Comparison of ENCODE assay signal across 30 cellular contexts in genomic region chr2:48998449-48998848, GRCh38.
"Had no signal": no experiment of that assay in that cellular context is flagged by ENCODE, and none has a peak within 500 bp of the region (broad histone marks: within the 10 kb centered on the region; RNA-seq: fewer than 3 reads in every experiment).

No MANE protein-coding gene starts in this region.

- ATAC-seq: naive thymus-derived CD8-positive, alpha-beta T cell; natural killer cell treated with Interleukin-12 subunit alpha and Interleukin-12 subunit beta and Interleukin-15 and Interleukin-18, amount 100 ng/mL, for 72 hours; psoas muscle; right cardiac atrium; sciatic nerve; stimulated activated memory B cell treated with anti-CD40 and anti-IgM and Interleukin-4, amounts not matched to agents 10 μg/mL and 1 μg/mL and 100 μg/mL, for 72 hours; stimulated activated naive CD8-positive, alpha-beta T cell treated with anti-CD3 and anti-CD28 coated beads, Interleukin-15, amount 100 ng/mL, for 72 hours; stimulated activated naive CD8-positive, alpha-beta T cell treated with anti-CD3 and anti-CD28 coated beads, Interleukin-15, Interleukin-2, amounts not matched to agents 100 U/mL and 50 U/mL, for 24 hours; upper lobe of right lung had no signal

- H3K79me2 ChIP-seq: parathyroid adenoma had no signal

- H3K9ac ChIP-seq: parathyroid adenoma had no signal

- H3K9me3 ChIP-seq: neutrophil, ovary, psoas muscle, spleen, suprapubic skin, testis, tibial artery, transverse colon, upper lobe of right lung, uterus had no signal

- DNase-seq: naive thymus-derived CD8-positive, alpha-beta T cell; nephron progenitor cell; nucleus accumbens; ovary; posterior cingulate gyrus; psoas muscle; right cardiac atrium; spleen; stimulated activated CD4-positive, alpha-beta T cell treated with anti-CD3 and anti-CD28 coated beads, Interleukin-12 subunit alpha, Interleukin-12 subunit beta, amount 100 ng/mL, for 4 hours; stimulated activated CD4-positive, alpha-beta T cell treated with anti-CD3 and anti-CD28 coated beads, Interleukin-1b, Interleukin-23, amount 100 ng/mL, for 48 hours; stimulated activated CD4-positive, alpha-beta T cell treated with anti-CD3 and anti-CD28 coated beads, Interleukin-4, amount 100 ng/mL, for 1 hour; stimulated activated CD4-positive, alpha-beta T cell treated with anti-CD3 and anti-CD28 coated beads, Interleukin-4, amount 100 ng/mL, for 4 hours; stimulated activated CD8-positive, alpha-beta memory T cell treated with anti-CD3 and anti-CD28 coated beads, Interleukin-4, amount 100 ng/mL, for 48 hours; stimulated activated naive CD4-positive, alpha-beta T cell; stimulated activated naive CD8-positive, alpha-beta T cell treated with anti-CD3 and anti-CD28 coated beads, Interleukin-15, amount 100 ng/mL, for 72 hours; stimulated activated naive CD8-positive, alpha-beta T cell treated with anti-CD3 and anti-CD28 coated beads, Interleukin-15, Interleukin-2, amounts not matched to agents 100 U/mL and 50 U/mL, for 24 hours; substantia nigra; testis; tibial artery; transverse colon; upper lobe of right lung; uterus had no signal

- H3K27ac ChIP-seq: neutrophil, ovary, parathyroid adenoma, psoas muscle, skin epidermis, spleen, suprapubic skin, testis, tibial artery, transverse colon, upper lobe of right lung, uterus had no signal

- H3K4me1 ChIP-seq: psoas muscle, suprapubic skin, testis, tibial artery, transverse colon, uterus had no signal

- H3K27me3 ChIP-seq: neutrophil, ovary, spleen, suprapubic skin, testis, tibial artery, transverse colon, upper lobe of right lung, uterus had no signal

- H2AFZ ChIP-seq: parathyroid adenoma had no signal

- H3K4me2 ChIP-seq: smooth muscle cell had no signal

- H3K36me3 ChIP-seq: neutrophil, ovary, spleen, suprapubic skin, tibial artery, transverse colon, upper lobe of right lung, uterus had no signal

- H3K4me3 ChIP-seq: ovary, psoas muscle, skin epidermis, smooth muscle cell, spleen, suprapubic skin, testis, tibial artery, transverse colon, upper lobe of right lung, uterus had no signal
